Comparison of ENCODE assay signal across 1 cellular context in genomic region chr7:158829342-158830210, GRCh38.
TF ChIP-seq lines count a peak whose summit lies in the region.

Gene ESYT2, minus strand, starts transcription at chr7:158829509. Its CDS starts 91 bp downstream, at chr7:158829418.

TF ChIP-seq in K562, 482 proteins besides CTCF, POLR2A, EP300 and RAD21 (continued from another document and continues in another):
- TF ChIP-seq, protein P1, sequence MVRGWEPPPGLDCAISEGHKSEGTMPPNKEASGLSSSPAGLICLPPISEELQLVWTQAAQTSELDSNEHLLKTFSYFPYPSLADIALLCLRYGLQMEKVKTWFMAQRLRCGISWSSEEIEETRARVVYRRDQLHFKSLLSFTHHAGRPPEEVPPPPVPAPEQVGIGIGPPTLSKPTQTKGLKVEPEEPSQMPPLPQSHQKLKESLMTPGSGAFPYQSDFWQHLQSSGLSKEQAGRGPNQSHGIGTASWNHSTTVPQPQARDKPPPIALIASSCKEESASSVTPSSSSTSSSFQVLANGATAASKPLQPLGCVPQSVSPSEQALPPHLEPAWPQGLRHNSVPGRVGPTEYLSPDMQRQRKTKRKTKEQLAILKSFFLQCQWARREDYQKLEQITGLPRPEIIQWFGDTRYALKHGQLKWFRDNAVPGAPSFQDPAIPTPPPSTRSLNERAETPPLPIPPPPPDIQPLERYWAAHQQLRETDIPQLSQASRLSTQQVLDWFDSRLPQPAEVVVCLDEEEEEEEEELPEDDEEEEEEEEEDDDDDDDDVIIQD (CRISPR knock-in tag; IDR thresholded peaks at IDR 0.05) = peak; percentile 92
- peak; percentile 92 for TF ChIP-seq SP1 (CRISPR knock-in tag; IDR thresholded peaks at IDR 0.05)
- TF ChIP-seq XRCC5 (IDR thresholded peaks at IDR 0.05; ENCODE audit: low read depth, low read length) = no peak; the same call in 1 of the 2 replicates
- TF ChIP-seq STAT6 (CRISPR knock-in tag; IDR thresholded peaks at IDR 0.05) = peak; percentile 98
- TF ChIP-seq, protein P2, sequence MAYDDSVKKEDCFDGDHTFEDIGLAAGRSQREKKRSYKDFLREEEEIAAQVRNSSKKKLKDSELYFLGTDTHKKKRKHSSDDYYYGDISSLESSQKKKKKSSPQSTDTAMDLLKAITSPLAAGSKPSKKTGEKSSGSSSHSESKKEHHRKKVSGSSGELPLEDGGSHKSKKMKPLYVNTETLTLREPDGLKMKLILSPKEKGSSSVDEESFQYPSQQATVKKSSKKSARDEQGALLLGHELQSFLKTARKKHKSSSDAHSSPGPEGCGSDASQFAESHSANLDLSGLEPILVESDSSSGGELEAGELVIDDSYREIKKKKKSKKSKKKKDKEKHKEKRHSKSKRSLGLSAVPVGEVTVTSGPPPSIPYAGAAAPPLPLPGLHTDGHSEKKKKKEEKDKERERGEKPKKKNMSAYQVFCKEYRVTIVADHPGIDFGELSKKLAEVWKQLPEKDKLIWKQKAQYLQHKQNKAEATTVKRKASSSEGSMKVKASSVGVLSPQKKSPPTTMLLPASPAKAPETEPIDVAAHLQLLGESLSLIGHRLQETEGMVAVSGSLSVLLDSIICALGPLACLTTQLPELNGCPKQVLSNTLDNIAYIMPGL (CRISPR knock-in tag; IDR thresholded peaks at IDR 0.05) = peak; percentile 93; the same call in 1 of the 2 replicates
- peak; percentile 29 for TF ChIP-seq CHD4 (IDR thresholded peaks at IDR 0.05; ENCODE audit: insufficient read depth, insufficient replicate concordance, low read depth, low read length, poor library complexity, severe bottlenecking)
- peak; percentile 98 for TF ChIP-seq CREM (IDR thresholded peaks at IDR 0.05; ENCODE audit: low read depth)
- TF ChIP-seq NFXL1 (CRISPR knock-in tag; IDR thresholded peaks at IDR 0.05) = peak; percentile 65; the same call in 1 of the 2 replicates
- peak; percentile 83 for TF ChIP-seq MBD2 (IDR thresholded peaks at IDR 0.05; ENCODE audit: borderline replicate concordance, low read depth)
- TF ChIP-seq, protein P3, sequence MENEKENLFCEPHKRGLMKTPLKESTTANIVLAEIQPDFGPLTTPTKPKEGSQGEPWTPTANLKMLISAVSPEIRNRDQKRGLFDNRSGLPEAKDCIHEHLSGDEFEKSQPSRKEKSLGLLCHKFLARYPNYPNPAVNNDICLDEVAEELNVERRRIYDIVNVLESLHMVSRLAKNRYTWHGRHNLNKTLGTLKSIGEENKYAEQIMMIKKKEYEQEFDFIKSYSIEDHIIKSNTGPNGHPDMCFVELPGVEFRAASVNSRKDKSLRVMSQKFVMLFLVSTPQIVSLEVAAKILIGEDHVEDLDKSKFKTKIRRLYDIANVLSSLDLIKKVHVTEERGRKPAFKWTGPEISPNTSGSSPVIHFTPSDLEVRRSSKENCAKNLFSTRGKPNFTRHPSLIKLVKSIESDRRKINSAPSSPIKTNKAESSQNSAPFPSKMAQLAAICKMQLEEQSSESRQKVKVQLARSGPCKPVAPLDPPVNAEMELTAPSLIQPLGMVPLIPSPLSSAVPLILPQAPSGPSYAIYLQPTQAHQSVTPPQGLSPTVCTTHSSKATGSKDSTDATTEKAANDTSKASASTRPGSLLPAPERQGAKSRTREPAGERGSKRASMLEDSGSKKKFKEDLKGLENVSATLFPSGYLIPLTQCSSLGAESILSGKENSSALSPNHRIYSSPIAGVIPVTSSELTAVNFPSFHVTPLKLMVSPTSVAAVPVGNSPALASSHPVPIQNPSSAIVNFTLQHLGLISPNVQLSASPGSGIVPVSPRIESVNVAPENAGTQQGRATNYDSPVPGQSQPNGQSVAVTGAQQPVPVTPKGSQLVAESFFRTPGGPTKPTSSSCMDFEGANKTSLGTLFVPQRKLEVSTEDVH (IDR thresholded peaks at IDR 0.05; ENCODE audit: low read depth, partially characterized antibody) = peak; percentile 90
- TF ChIP-seq TAF7 (tag; IDR thresholded peaks at IDR 0.05) = peak; percentile 24; the same call in 1 of the 2 replicates
- TF ChIP-seq EWSR1 (IDR thresholded peaks at IDR 0.05; ENCODE audit: borderline replicate concordance, low read depth, partially characterized antibody) = no peak
- peak; percentile 72; the same call in 1 of the 2 replicates for TF ChIP-seq CHD2 (IDR thresholded peaks at IDR 0.05; ENCODE audit: low read depth, low read length)
- TF ChIP-seq MAFG (tag; conservative IDR thresholded peaks at IDR 0.05) = no peak
- TF ChIP-seq NCOA4 (IDR thresholded peaks at IDR 0.05; ENCODE audit: partially characterized antibody) = no peak
- no peak for TF ChIP-seq XRCC3 (IDR thresholded peaks at IDR 0.05)
- TF ChIP-seq IFI16 (CRISPR knock-in tag; IDR thresholded peaks at IDR 0.05) = no peak
- peak; percentile 93 for TF ChIP-seq ELF1 (tag; IDR thresholded peaks at IDR 0.05)
- TF ChIP-seq GABPA (tag; conservative IDR thresholded peaks at IDR 0.05; ENCODE audit: low read depth) = peak; percentile 76
- TF ChIP-seq ZFPM2 (CRISPR knock-in tag; IDR thresholded peaks at IDR 0.05) = no peak
- peak; percentile 93 for TF ChIP-seq ATF1 (CRISPR knock-in tag; IDR thresholded peaks at IDR 0.05)
- TF ChIP-seq ATF1 (tag; IDR thresholded peaks at IDR 0.05) = peak; percentile 100
- TF ChIP-seq SMAD3 (CRISPR knock-in tag; conservative IDR thresholded peaks at IDR 0.05) = peak; percentile 89
- TF ChIP-seq HDAC3 (IDR thresholded peaks at IDR 0.05; ENCODE audit: borderline replicate concordance, partially characterized antibody) = peak; percentile 52
- no peak for TF ChIP-seq SNRNP70 (optimal IDR thresholded peaks at IDR 0.05; ENCODE audit: low read depth, low read length)
- no peak; the same call in 1 of the 2 replicates for TF ChIP-seq TRIM28 (IDR thresholded peaks at IDR 0.05)
- peak; percentile 75; the same call in 1 of the 2 replicates for TF ChIP-seq ZSCAN32 (CRISPR knock-in tag; IDR thresholded peaks at IDR 0.05)
- TF ChIP-seq ZNF445 (CRISPR knock-in tag; IDR thresholded peaks at IDR 0.05; ENCODE audit: low read depth) = no peak
- peak; percentile 23 to 43; a peak in 2 of 4 replicates for TF ChIP-seq KDM1A (IDR thresholded peaks at IDR 0.05)
- TF ChIP-seq NRF1 (conservative IDR thresholded peaks at IDR 0.05 in 1 of 2, IDR thresholded peaks at IDR 0.05 in 1 of 2) = peak; percentile 90 to 92
- TF ChIP-seq ZNF174 (CRISPR knock-in tag; IDR thresholded peaks at IDR 0.05) = peak; percentile 88
- peak; percentile 87; the same call in 1 of the 2 replicates for TF ChIP-seq KLF6 (CRISPR knock-in tag; IDR thresholded peaks at IDR 0.05; ENCODE audit: borderline replicate concordance)
- no peak for TF ChIP-seq ZNF444 (CRISPR knock-in tag; IDR thresholded peaks at IDR 0.05)
- no peak for TF ChIP-seq SREBF1 (IDR thresholded peaks at IDR 0.05; ENCODE audit: borderline replicate concordance, low read depth, low read length)
- no peak for TF ChIP-seq DIDO1 (tag; IDR thresholded peaks at IDR 0.05; ENCODE audit: low read depth)
- TF ChIP-seq PRMT5 (CRISPR knock-in tag; IDR thresholded peaks at IDR 0.05) = no peak
- peak; percentile 92; the same call in 1 of the 2 replicates for TF ChIP-seq PREB (CRISPR knock-in tag; IDR thresholded peaks at IDR 0.05)
- TF ChIP-seq SRSF3 (IDR thresholded peaks at IDR 0.05; ENCODE audit: insufficient read depth, low read length) = 0 out of 2 replicates have a peak, but pooled peaks have one; percentile 35
- peak; percentile 90 to 93 for TF ChIP-seq E2F6 (IDR thresholded peaks at IDR 0.05; ENCODE audit: borderline replicate concordance in 1 of 2, extremely low read depth in 1 of 2, insufficient read depth in 1 of 2, insufficient read length in 1 of 2, low read depth in 1 of 2, low read length in 1 of 2, poor library complexity in 1 of 2, severe bottlenecking in 1 of 2)
- peak; percentile 93 for TF ChIP-seq PHB (CRISPR knock-in tag; IDR thresholded peaks at IDR 0.05)
- TF ChIP-seq HNRNPUL1 (IDR thresholded peaks at IDR 0.05; ENCODE audit: low read length) = no peak
- no peak for TF ChIP-seq BRF1 (IDR thresholded peaks at IDR 0.05; ENCODE audit: borderline replicate concordance, extremely low read depth, insufficient read length)
- TF ChIP-seq SMARCB1 (IDR thresholded peaks at IDR 0.05; ENCODE audit: insufficient read length, low read depth) = no peak
- TF ChIP-seq ZNF212 (CRISPR knock-in tag; IDR thresholded peaks at IDR 0.05) = peak; percentile 84
- no peak for TF ChIP-seq BRCA1 (IDR thresholded peaks at IDR 0.05)
- TF ChIP-seq BRCA1 (CRISPR knock-in tag; IDR thresholded peaks at IDR 0.05) = peak; percentile 91; the same call in 1 of the 2 replicates
- no peak; the same call in 1 of the 2 replicates for TF ChIP-seq FOXM1 (IDR thresholded peaks at IDR 0.05; ENCODE audit: low read depth)
- peak; percentile 82 for TF ChIP-seq FOXM1 (CRISPR knock-in tag; IDR thresholded peaks at IDR 0.05; ENCODE audit: low read depth)
- no peak for TF ChIP-seq COPS2 (conservative IDR thresholded peaks at IDR 0.05)
- peak; percentile 78; the same call in 1 of the 2 replicates for TF ChIP-seq MYNN (IDR thresholded peaks at IDR 0.05)
- TF ChIP-seq MYNN (CRISPR knock-in tag; IDR thresholded peaks at IDR 0.05) = no peak
- peak; percentile 99 for TF ChIP-seq SAFB (IDR thresholded peaks at IDR 0.05; ENCODE audit: borderline replicate concordance, low read depth, low read length)
- peak; percentile 99 for TF ChIP-seq JUNB (CRISPR knock-in tag; conservative IDR thresholded peaks at IDR 0.05)
- no peak for TF ChIP-seq IRF9 (tag; IDR thresholded peaks at IDR 0.05)
- no peak; the same call in 1 of the 2 replicates for TF ChIP-seq STAG1 (CRISPR knock-in tag; IDR thresholded peaks at IDR 0.05; ENCODE audit: borderline replicate concordance)
- TF ChIP-seq TCF15 (CRISPR knock-in tag; IDR thresholded peaks at IDR 0.05) = peak; percentile 79; the same call in 1 of the 2 replicates
- TF ChIP-seq ZNF561 (CRISPR knock-in tag; conservative IDR thresholded peaks at IDR 0.05) = no peak
- TF ChIP-seq ARHGAP35 (IDR thresholded peaks at IDR 0.05; ENCODE audit: partially characterized antibody) = no peak
- TF ChIP-seq ZNF766 (CRISPR knock-in tag; conservative IDR thresholded peaks at IDR 0.05) = peak; percentile 81
- TF ChIP-seq, protein P4, sequence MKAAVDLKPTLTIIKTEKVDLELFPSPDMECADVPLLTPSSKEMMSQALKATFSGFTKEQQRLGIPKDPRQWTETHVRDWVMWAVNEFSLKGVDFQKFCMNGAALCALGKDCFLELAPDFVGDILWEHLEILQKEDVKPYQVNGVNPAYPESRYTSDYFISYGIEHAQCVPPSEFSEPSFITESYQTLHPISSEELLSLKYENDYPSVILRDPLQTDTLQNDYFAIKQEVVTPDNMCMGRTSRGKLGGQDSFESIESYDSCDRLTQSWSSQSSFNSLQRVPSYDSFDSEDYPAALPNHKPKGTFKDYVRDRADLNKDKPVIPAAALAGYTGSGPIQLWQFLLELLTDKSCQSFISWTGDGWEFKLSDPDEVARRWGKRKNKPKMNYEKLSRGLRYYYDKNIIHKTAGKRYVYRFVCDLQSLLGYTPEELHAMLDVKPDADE (conservative IDR thresholded peaks at IDR 0.05; ENCODE audit: control insufficient read depth, low read depth, low read length) = peak; percentile 80
- TF ChIP-seq KAT8 (IDR thresholded peaks at IDR 0.05; ENCODE audit: low read depth) = no peak
- TF ChIP-seq RBM15 (IDR thresholded peaks at IDR 0.05; ENCODE audit: insufficient read depth, low read length) = no peak
- no peak for TF ChIP-seq ZNF23 (CRISPR knock-in tag; IDR thresholded peaks at IDR 0.05)
- TF ChIP-seq ZNF644 (tag; IDR thresholded peaks at IDR 0.05; ENCODE audit: low read depth) = peak; percentile 90
- TF ChIP-seq ELF2 (CRISPR knock-in tag; IDR thresholded peaks at IDR 0.05) = peak; percentile 91
